Comparison of ENCODE assay signal across 1 cellular context in genomic region chr17:18855831-18856624, GRCh38.
A peak's percentile ranks its signal among the peaks of the same experiment; 100 is the strongest.
TF ChIP-seq lines count a peak whose summit lies in the region.

No MANE protein-coding gene starts in this region.

TF ChIP-seq in K562, 482 proteins besides CTCF, POLR2A, EP300 and RAD21 (continued from another document and continues in another):
- peak; percentile 69 for TF ChIP-seq MGA (IDR thresholded peaks at IDR 0.05)
- TF ChIP-seq PBX2 (CRISPR knock-in tag; IDR thresholded peaks at IDR 0.05; ENCODE audit: low read depth), result no peak
- no peak for TF ChIP-seq PBX2 (tag; conservative IDR thresholded peaks at IDR 0.05; ENCODE audit: low read depth)
- TF ChIP-seq RAD51 (IDR thresholded peaks at IDR 0.05; ENCODE audit: borderline replicate concordance, low read depth), result peak; percentile 95
- TF ChIP-seq IFI16 (CRISPR knock-in tag; IDR thresholded peaks at IDR 0.05), result no peak
- no peak for TF ChIP-seq BCL6 (CRISPR knock-in tag; IDR thresholded peaks at IDR 0.05)
- TF ChIP-seq HDAC8 (tag; IDR thresholded peaks at IDR 0.05), result no peak
- TF ChIP-seq EWSR1 (IDR thresholded peaks at IDR 0.05; ENCODE audit: borderline replicate concordance, low read depth, partially characterized antibody), result no peak
- TF ChIP-seq SAP30 (IDR thresholded peaks at IDR 0.05; ENCODE audit: borderline replicate concordance, insufficient read depth, low read depth, low read length, poor library complexity, severe bottlenecking), result no peak
- no peak for TF ChIP-seq PPARD (CRISPR knock-in tag; IDR thresholded peaks at IDR 0.05)
- no peak for TF ChIP-seq TSHZ1 (CRISPR knock-in tag; IDR thresholded peaks at IDR 0.05)
- TF ChIP-seq RFX5 (IDR thresholded peaks at IDR 0.05; ENCODE audit: low read depth, low read length), result peak; percentile 63; the same call in 1 of the 2 replicates
- TF ChIP-seq MCM2 (IDR thresholded peaks at IDR 0.05; ENCODE audit: low read depth), result no peak
- TF ChIP-seq MEF2A (IDR thresholded peaks at IDR 0.05; ENCODE audit: control insufficient read depth, low read depth, low read length), result no peak
- TF ChIP-seq SMAD1 (IDR thresholded peaks at IDR 0.05; ENCODE audit: low read depth, low read length, partially characterized antibody), result no peak
- TF ChIP-seq MLLT1 (IDR thresholded peaks at IDR 0.05), result no peak
- TF ChIP-seq HNRNPL (IDR thresholded peaks at IDR 0.05; ENCODE audit: low read depth, low read length), result no peak
- TF ChIP-seq ATF4 (CRISPR knock-in tag; IDR thresholded peaks at IDR 0.05), result no peak
- TF ChIP-seq HMG20B (CRISPR knock-in tag; IDR thresholded peaks at IDR 0.05), result no peak
- no peak for TF ChIP-seq IRF1 (CRISPR knock-in tag; IDR thresholded peaks at IDR 0.05; ENCODE audit: borderline replicate concordance)
- no peak for TF ChIP-seq TAF15 (IDR thresholded peaks at IDR 0.05; ENCODE audit: low read depth, low read length)
- TF ChIP-seq E2F6 (IDR thresholded peaks at IDR 0.05; ENCODE audit: borderline replicate concordance in 1 of 2, extremely low read depth in 1 of 2, insufficient read depth in 1 of 2, insufficient read length in 1 of 2, low read depth in 1 of 2, low read length in 1 of 2, poor library complexity in 1 of 2, severe bottlenecking in 1 of 2), result peak; percentile 19 to 31
- TF ChIP-seq ZNF124 (CRISPR knock-in tag; IDR thresholded peaks at IDR 0.05), result no peak
- TF ChIP-seq ZNF3 (CRISPR knock-in tag; IDR thresholded peaks at IDR 0.05), result no peak
- no peak for TF ChIP-seq ZNF263 (CRISPR knock-in tag; IDR thresholded peaks at IDR 0.05; ENCODE audit: borderline replicate concordance)
- no peak for TF ChIP-seq NFXL1 (CRISPR knock-in tag; IDR thresholded peaks at IDR 0.05)
- TF ChIP-seq NUFIP1 (IDR thresholded peaks at IDR 0.05; ENCODE audit: partially characterized antibody), result no peak
- TF ChIP-seq THRB (CRISPR knock-in tag; conservative IDR thresholded peaks at IDR 0.05), result no peak
- TF ChIP-seq U2AF2 (optimal IDR thresholded peaks at IDR 0.05; ENCODE audit: low read depth, low read length), result no peak
- peak; percentile 63 for TF ChIP-seq CBFA2T2 (conservative IDR thresholded peaks at IDR 0.05)
- no peak for TF ChIP-seq MAFF (IDR thresholded peaks at IDR 0.05; ENCODE audit: low read length)
- TF ChIP-seq MTA3 (IDR thresholded peaks at IDR 0.05; ENCODE audit: borderline replicate concordance), result no peak
- no peak for TF ChIP-seq NR3C1 (CRISPR knock-in tag; IDR thresholded peaks at IDR 0.05)
- no peak for TF ChIP-seq KHSRP (IDR thresholded peaks at IDR 0.05)
- TF ChIP-seq ZFP36 (IDR thresholded peaks at IDR 0.05; ENCODE audit: low read depth, low read length, partially characterized antibody), result no peak
- no peak for TF ChIP-seq HCFC1 (IDR thresholded peaks at IDR 0.05; ENCODE audit: low read depth, low read length)
